Comparison of ENCODE assay signal across 1 cellular context in the genomic region with DNA sequence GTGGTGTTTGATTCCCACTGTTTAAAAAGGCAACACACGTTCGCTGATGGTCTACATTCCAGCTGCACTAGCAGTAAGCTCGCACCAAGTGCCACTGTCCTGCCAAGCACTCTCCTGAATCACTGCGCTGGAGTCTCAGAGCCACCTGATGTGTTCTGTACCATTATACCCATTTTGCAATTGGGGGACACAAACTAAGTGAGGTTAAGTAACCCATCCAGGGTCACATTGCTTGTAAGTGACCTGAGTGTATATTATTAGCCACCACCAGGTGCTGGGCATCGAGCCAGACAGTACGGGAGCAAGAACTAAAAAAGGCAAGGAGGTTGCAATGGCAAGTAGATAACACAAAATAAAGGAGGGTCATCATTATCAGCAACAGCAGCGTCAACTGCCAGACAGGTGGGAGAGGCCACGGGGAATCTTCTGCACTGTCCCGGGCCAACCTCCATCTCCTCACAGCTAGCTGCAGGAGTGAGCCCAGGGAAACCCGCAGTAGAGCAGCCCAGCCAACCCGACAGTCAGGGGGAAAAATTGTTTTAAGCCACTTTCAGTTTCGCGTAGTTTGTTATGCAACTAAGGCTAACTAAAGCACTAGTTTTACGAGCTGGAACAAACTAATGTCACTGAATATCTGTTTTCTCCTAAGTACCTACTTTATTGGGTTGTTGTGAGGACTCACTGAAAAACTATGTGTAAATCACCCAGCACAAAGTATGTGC.
A peak's percentile ranks its signal among the peaks of the same experiment; 100 is the strongest.
TF ChIP-seq lines count a peak whose summit lies in the region.

No MANE protein-coding gene starts in this region.

TF ChIP-seq in H1, 55 proteins besides CTCF, POLR2A, EP300 and RAD21:
- TF ChIP-seq NRF1 (IDR thresholded peaks at IDR 0.05; ENCODE audit: low read depth, low read length), result no peak
- TF ChIP-seq TEAD4 (IDR thresholded peaks at IDR 0.05; ENCODE audit: low read depth, low read length), result peak; percentile 80
